Comparison of ENCODE assay signal across 13 cellular contexts in genomic region chrX:39195156-39195555, GRCh38.
DNase-seq lines count a peak whose midpoint lies in the region; FAIRE-seq and TF ChIP-seq lines count a peak whose summit lies in the region.
"Had no signal": no experiment of that assay in that cellular context is flagged by ENCODE, and none has a peak within 500 bp of the region (broad histone marks: within the 10 kb centered on the region; RNA-seq: fewer than 3 reads in every experiment).

No MANE protein-coding gene starts in this region.

- no peaks in the 10 kb centered on the region for H3K27me3 ChIP-seq in neuronal stem cell (ENCODE audit: control insufficient read depth in 3 of 3, insufficient read depth in 3 of 3, low read depth in 1 of 3, low read length in 3 of 3)

- DNase-seq in D721Med (ENCODE audit: insufficient read length, low spot score), result peak; percentile 20
- DNase-seq in NCI-H82 treated with DMSO at 0.1 percent for 48 hours (lab: John Stamatoyannopoulos, UW; ENCODE audit: unreplicated experiment), result peak; percentile 20
- DNase-seq in iPS-NIHi7 (ENCODE audit: extremely low spot score), result peak; percentile 29
- no peak for DNase-seq in neuronal stem cell (ENCODE audit: low spot score)
- no peak for DNase-seq in activated T-cell treated with anti-CD3 and anti-CD28 coated beads, Interleukin-2, amount 50 U/mL, for 24 hours
- DNase-seq in H4 (ENCODE audit: low spot score), result no peak
- DNase-seq: activated gamma-delta T cell; central memory CD4-positive, alpha-beta T cell; NCI-H226; right cardiac atrium had no signal

- CTCF ChIA-PET in HEK293 (lab: Yijun Ruan, JAX), result interaction anchor here (0.6 to 1.4 kb wide), 3 partner anchors 43 to 160 kb away, joined by 3 read pairs; no protein-coding TSS in a partner anchor

- peaks cover 2% of the 10 kb centered on the region for H3K9me3 Mint-ChIP-seq in activated T-cell treated with anti-CD3 and anti-CD28 coated beads, Interleukin-2, amount 50 U/mL, for 24 hours

- H2BK120ac ChIP-seq in neuronal stem cell (ENCODE audit: low read depth, low read length), result no peak overlapping the region

- H2BK12ac ChIP-seq in neuronal stem cell (ENCODE audit: low read length), result no peak overlapping the region

- H3K9me3 ChIP-seq in HEK293 (ENCODE audit: control insufficient read depth, insufficient read depth, low read depth, low read length) (no peaks in the 10 kb centered on the region), neuronal stem cell (replicated peaks in 1 of 2; ENCODE audit: control insufficient read depth in 2 of 2, insufficient read depth in 1 of 2, low read depth in 1 of 2, low read length in 2 of 2) (no peaks in the 10 kb centered on the region)

- no CpG with 5 or more reads among the region's 7 CpGs for WGBS in neuronal stem cell (ENCODE audit: extremely low coverage in 2 of 2, insufficient read length in 2 of 2, insufficient replicate concordance in 1 of 2), 2 donors

- H3K18ac ChIP-seq in neuronal stem cell (ENCODE audit: low read length), result no peak overlapping the region

- POLR2A ChIA-PET in HEK293 (lab: Yijun Ruan, JAX), result no interaction called here

- H4K91ac ChIP-seq in neuronal stem cell (ENCODE audit: low read depth, low read length, poor library complexity), result no peak overlapping the region

- H3K4me2 ChIP-seq in neuronal stem cell (ENCODE audit: insufficient read depth, low read length, poor library complexity, severe bottlenecking), result no peak overlapping the region

- H3K36me3 ChIP-seq in HEK293 (ENCODE audit: control insufficient read depth in 2 of 2, insufficient read depth in 1 of 2, low read length in 2 of 2) (no peaks in the 10 kb centered on the region), neuronal stem cell (replicated peaks in 1 of 2; ENCODE audit: control insufficient read depth in 2 of 2, insufficient read depth in 2 of 2, low read length in 2 of 2) (no peaks in the 10 kb centered on the region)

- no peak overlapping the region for H2AFZ ChIP-seq in neuronal stem cell (ENCODE audit: low read length)

- H3K36me3 Mint-ChIP-seq in activated T-cell treated with anti-CD3 and anti-CD28 coated beads, Interleukin-2, amount 50 U/mL, for 24 hours (ENCODE audit: low read depth), result no peaks in the 10 kb centered on the region

- no peak overlapping the region for H4K8ac ChIP-seq in neuronal stem cell (ENCODE audit: low read depth, low read length)

- H3K27ac Mint-ChIP-seq in activated T-cell treated with anti-CD3 and anti-CD28 coated beads, Interleukin-2, amount 50 U/mL, for 24 hours, result no peak overlapping the region
- H3K27ac Mint-ChIP-seq: CD4-positive, CD25-positive, alpha-beta regulatory T cell had no signal

- no peak for TF ChIP-seq CTCF in D721Med (IDR thresholded peaks at IDR 0.05; ENCODE audit: insufficient read depth, missing control alignments)
- no peak for TF ChIP-seq CTCF in HEK293 (tag by site-specific recombination; IDR thresholded peaks at IDR 0.05)

- no peak overlapping the region for H3K9ac ChIP-seq in neuronal stem cell (ENCODE audit: low read depth, low read length, poor library complexity)

- no peak overlapping the region for H2BK5ac ChIP-seq in neuronal stem cell (ENCODE audit: low read length)

- peak; percentile 80 for FAIRE-seq in D721Med (lab: Jason Lieb, UNC)

- H3K4me1 ChIP-seq in HEK293 (ENCODE audit: control insufficient read depth, insufficient read depth, low read length) (peaks cover 4% of the 10 kb centered on the region), neuronal stem cell (ENCODE audit: control insufficient read depth in 2 of 2, insufficient read depth in 1 of 2, low read depth in 1 of 2, low read length in 2 of 2) (peaks cover 0 to 9% of the 10 kb centered on the region in 2 donors)

- H3K27ac ChIP-seq in HEK293 (ENCODE audit: extremely low read depth, low read depth, low read length) (peak overlapping the region; percentile 10; the same call in 1 of the 2 replicates), neuronal stem cell (replicated peaks; ENCODE audit: low read length) (no peak overlapping the region)
- H3K27ac ChIP-seq: epithelial cell of prostate had no signal

- H2BK15ac ChIP-seq in neuronal stem cell (ENCODE audit: low read length), result no peak overlapping the region

- H3K4ac ChIP-seq in neuronal stem cell (ENCODE audit: low read length), result no peak overlapping the region

- no peak overlapping the region for H3K4me3 ChIP-seq in HEK293 (ENCODE audit: low read depth, low read length)
- no peak overlapping the region for H3K4me3 ChIP-seq in neuronal stem cell (ENCODE audit: low read length in 2 of 2)

- H3K4me1 Mint-ChIP-seq in activated T-cell treated with anti-CD3 and anti-CD28 coated beads, Interleukin-2, amount 50 U/mL, for 24 hours (ENCODE audit: low read depth), result peaks cover 38% of the 10 kb centered on the region

- H3K23ac ChIP-seq in neuronal stem cell (ENCODE audit: low read depth, low read length, poor library complexity), result no peak overlapping the region

- H3K27me3 Mint-ChIP-seq in activated T-cell treated with anti-CD3 and anti-CD28 coated beads, Interleukin-2, amount 50 U/mL, for 24 hours, result peaks cover 68% of the 10 kb centered on the region
- H3K27me3 Mint-ChIP-seq: CD4-positive, CD25-positive, alpha-beta regulatory T cell had no signal

- no peak overlapping the region for H3K14ac ChIP-seq in neuronal stem cell (ENCODE audit: low read length)

- no peaks in the 10 kb centered on the region for H3K79me1 ChIP-seq in neuronal stem cell (ENCODE audit: low read depth, low read length)

- H2AK5ac ChIP-seq in neuronal stem cell (ENCODE audit: low read depth, low read length), result no peak overlapping the region

- H3K4me3 Mint-ChIP-seq in activated T-cell treated with anti-CD3 and anti-CD28 coated beads, Interleukin-2, amount 50 U/mL, for 24 hours, result no peak overlapping the region

TF ChIP-seq in HEK293, 187 proteins besides CTCF, POLR2A, EP300 and RAD21:
- TF ChIP-seq ZNF324 (tag by site-specific recombination; IDR thresholded peaks at IDR 0.05), result no peak
- TF ChIP-seq ZNF639 (tag by site-specific recombination; IDR thresholded peaks at IDR 0.05), result no peak
- TF ChIP-seq HOXA7 (CRISPR knock-in tag; IDR thresholded peaks at IDR 0.05; ENCODE audit: borderline replicate concordance), result no peak
- TF ChIP-seq OVOL3 (tag by site-specific recombination; IDR thresholded peaks at IDR 0.05), result no peak
TF ChIP-seq in HEK293: peak in this region for 0.

Comparison
In these comparisons a context has a peak if more than half of its experiments do, and no peak if none do; other contexts are left out.
1. DNase-seq: peak in D721Med (single experiment), NCI-H82 treated with DMSO at 0.1 percent for 48 hours (single experiment) and iPS-NIHi7 (single experiment); none in neuronal stem cell (single experiment), activated T-cell treated with anti-CD3 and anti-CD28 coated beads, Interleukin-2, amount 50 U/mL, for 24 hours (single experiment) and H4 (single experiment).